In genomic region chr1:54139711-54140110, GRCh38 we compare ENCODE assay signal across 9 cellular contexts. TPM values are rescaled to one million over a fixed set of nuclear protein-coding genes. Genes with fewer than 3 reads are reported as not detected.
"Had no signal": no experiment of that assay in that cellular context is flagged by ENCODE, and none has a peak within 500 bp of the region (broad histone marks: within the 10 kb centered on the region; RNA-seq: fewer than 3 reads in every experiment).

No MANE protein-coding gene starts in this region.

- DNase-seq: GOT3, H7, HFFc6, IMR-90 had no signal

- H3K9me3 ChIP-seq: HAP-1 had no signal

- H3K36me3 ChIP-seq: HAP-1 had no signal

- H3K27ac ChIP-seq: HL-60 had no signal

- H3K4me3 ChIP-seq: HAP-1, K562 had no signal

RNA-seq across cellular contexts. Expression of gene CDCP2, which starts 13.1 kb away (rescaled TPM):
- total RNA-seq: H4, H7, HFFc6, HT1080, IMR-90, K562 had no signal
- polyA plus RNA-seq: IMR-90, K562 had no signal
